Comparison of ENCODE assay signal across 1 cellular context in the genomic region with DNA sequence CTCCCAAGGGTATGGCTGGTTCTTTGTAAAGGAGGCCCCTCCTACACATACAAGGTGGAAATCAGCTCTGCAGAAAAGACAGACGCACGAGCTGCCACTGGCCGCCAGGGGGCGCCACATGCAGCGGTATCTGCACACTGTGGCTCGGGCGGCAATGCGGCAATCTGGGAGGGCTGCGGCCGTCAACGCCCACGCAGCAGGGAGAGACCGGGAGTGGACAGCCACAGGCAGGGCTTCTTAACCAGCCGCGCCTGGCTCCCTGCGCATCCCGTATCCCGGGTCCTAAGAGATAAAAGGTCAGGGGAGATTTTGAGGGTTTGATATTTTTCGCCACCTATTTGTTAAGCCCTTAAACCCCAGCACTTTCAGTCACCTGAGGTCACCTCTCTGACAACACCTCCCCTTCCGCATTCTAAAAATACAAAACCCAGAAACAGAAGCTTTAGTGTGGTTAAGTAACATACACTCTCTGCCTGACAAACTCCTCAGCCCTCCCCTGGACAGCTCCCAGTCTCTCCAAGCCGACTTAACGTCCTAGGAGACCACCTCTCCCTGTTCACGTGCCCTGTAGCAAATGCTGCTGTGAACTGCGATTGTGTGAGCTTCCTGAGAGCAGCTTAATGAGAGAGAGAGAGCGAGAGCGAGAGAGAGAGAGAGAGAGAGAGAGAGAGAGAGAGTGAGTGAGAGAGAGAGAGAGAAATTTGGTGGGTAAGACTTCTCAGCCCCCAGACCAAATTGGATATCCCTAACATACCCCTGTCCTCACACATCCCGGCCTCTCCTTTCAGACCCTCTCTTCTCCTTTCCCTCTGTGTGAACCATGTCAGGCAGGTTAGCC.
TF ChIP-seq lines count a peak whose summit lies in the region.

No MANE protein-coding gene starts in this region.

TF ChIP-seq in GM12878, 131 proteins besides CTCF, POLR2A, EP300 and RAD21 (continued from another document and continues in another):
- TF ChIP-seq ZNF592 (IDR thresholded peaks at IDR 0.05) (no peak), NR2C2 (IDR thresholded peaks at IDR 0.05; ENCODE audit: borderline replicate concordance, control insufficient read depth, insufficient read length, low read depth) (no peak), FOXK2 (IDR thresholded peaks at IDR 0.05) (no peak), WRNIP1 (IDR thresholded peaks at IDR 0.05; ENCODE audit: borderline replicate concordance, low read depth, low read length) (no peak), RBBP5 (conservative IDR thresholded peaks at IDR 0.05) (no peak), POLR2AphosphoS5 (IDR thresholded peaks at IDR 0.05; ENCODE audit: low read length) (no peak), BACH1 (IDR thresholded peaks at IDR 0.05; ENCODE audit: borderline replicate concordance) (peak; percentile 22; the same call in 1 of the 2 replicates), CREM (IDR thresholded peaks at IDR 0.05; ENCODE audit: low read depth) (peak; percentile 41; the same call in 1 of the 2 replicates), PAX5 (IDR thresholded peaks at IDR 0.05; ENCODE audit: borderline replicate concordance, low read depth, low read length) (no peak; the same call in 1 of the 2 replicates), NR2C1 (IDR thresholded peaks at IDR 0.05) (no peak; the same call in 1 of the 2 replicates), PBX3 (IDR thresholded peaks at IDR 0.05; ENCODE audit: insufficient replicate concordance, low read depth, low read length) (no peak), CHD1 (IDR thresholded peaks at IDR 0.05; ENCODE audit: low read depth, low read length) (no peak), SMAD5 (IDR thresholded peaks at IDR 0.05; ENCODE audit: low read depth) (no peak), ASH2L (IDR thresholded peaks at IDR 0.05; ENCODE audit: borderline replicate concordance, low read depth) (no peak), MYC (IDR thresholded peaks at IDR 0.05; ENCODE audit: insufficient read depth, insufficient read length, insufficient replicate concordance, low read length, severe bottlenecking) (no peak), JUNB (IDR thresholded peaks at IDR 0.05) (no peak), NRF1 (conservative IDR thresholded peaks at IDR 0.05; ENCODE audit: low read depth, low read length) (no peak), RELA (IDR thresholded peaks at IDR 0.05; ENCODE audit: borderline replicate concordance, partially characterized antibody) (no peak), HDGF (IDR thresholded peaks at IDR 0.05) (no peak), CEBPB (IDR thresholded peaks at IDR 0.05; ENCODE audit: borderline replicate concordance in 1 of 2, low read depth in 2 of 2, low read length in 2 of 2) (no peak), SREBF2 (IDR thresholded peaks at IDR 0.05; ENCODE audit: low read length) (no peak), HCFC1 (IDR thresholded peaks at IDR 0.05; ENCODE audit: low read length) (no peak), SMAD1 (IDR thresholded peaks at IDR 0.05; ENCODE audit: low read depth, partially characterized antibody) (no peak), KDM1A (IDR thresholded peaks at IDR 0.05; ENCODE audit: borderline replicate concordance) (no peak), CBFB (IDR thresholded peaks at IDR 0.05; ENCODE audit: low read depth) (peak; percentile 32; the same call in 1 of the 2 replicates), EED (IDR thresholded peaks at IDR 0.05; ENCODE audit: low read depth) (peak; percentile 58; the same call in 1 of the 2 replicates), NBN (IDR thresholded peaks at IDR 0.05) (peak; percentile 76; the same call in 1 of the 2 replicates), TCF3 (IDR thresholded peaks at IDR 0.05; ENCODE audit: borderline replicate concordance, insufficient read depth, low read depth, low read length) (0 out of 2 replicates have a peak, but pooled peaks have one; percentile 40), BMI1 (IDR thresholded peaks at IDR 0.05; ENCODE audit: borderline replicate concordance) (no peak; the same call in 1 of the 2 replicates), GABPA (IDR thresholded peaks at IDR 0.05; ENCODE audit: low read depth) (no peak), HDAC2 (IDR thresholded peaks at IDR 0.05) (no peak), BCL3 (IDR thresholded peaks at IDR 0.05; ENCODE audit: borderline replicate concordance, insufficient read depth, low read depth, low read length, poor library complexity, severe bottlenecking) (no peak), CBX5 (IDR thresholded peaks at IDR 0.05; ENCODE audit: low read depth) (0 out of 2 replicates have a peak, but pooled peaks have one; percentile 23), STAT3 (IDR thresholded peaks at IDR 0.05; ENCODE audit: low read depth, low read length) (no peak), PKNOX1 (IDR thresholded peaks at IDR 0.05) (no peak), CREB1 (IDR thresholded peaks at IDR 0.05; ENCODE audit: low read depth) (no peak; the same call in 1 of the 2 replicates), ZNF384 (IDR thresholded peaks at IDR 0.05; ENCODE audit: borderline replicate concordance, low read depth, low read length) (no peak), YBX1 (IDR thresholded peaks at IDR 0.05) (no peak), NFYA (IDR thresholded peaks at IDR 0.05; ENCODE audit: borderline replicate concordance, low read depth, low read length) (no peak), BRCA1 (IDR thresholded peaks at IDR 0.05; ENCODE audit: low read depth, low read length) (no peak)
- TF ChIP-seq, protein P1, sequence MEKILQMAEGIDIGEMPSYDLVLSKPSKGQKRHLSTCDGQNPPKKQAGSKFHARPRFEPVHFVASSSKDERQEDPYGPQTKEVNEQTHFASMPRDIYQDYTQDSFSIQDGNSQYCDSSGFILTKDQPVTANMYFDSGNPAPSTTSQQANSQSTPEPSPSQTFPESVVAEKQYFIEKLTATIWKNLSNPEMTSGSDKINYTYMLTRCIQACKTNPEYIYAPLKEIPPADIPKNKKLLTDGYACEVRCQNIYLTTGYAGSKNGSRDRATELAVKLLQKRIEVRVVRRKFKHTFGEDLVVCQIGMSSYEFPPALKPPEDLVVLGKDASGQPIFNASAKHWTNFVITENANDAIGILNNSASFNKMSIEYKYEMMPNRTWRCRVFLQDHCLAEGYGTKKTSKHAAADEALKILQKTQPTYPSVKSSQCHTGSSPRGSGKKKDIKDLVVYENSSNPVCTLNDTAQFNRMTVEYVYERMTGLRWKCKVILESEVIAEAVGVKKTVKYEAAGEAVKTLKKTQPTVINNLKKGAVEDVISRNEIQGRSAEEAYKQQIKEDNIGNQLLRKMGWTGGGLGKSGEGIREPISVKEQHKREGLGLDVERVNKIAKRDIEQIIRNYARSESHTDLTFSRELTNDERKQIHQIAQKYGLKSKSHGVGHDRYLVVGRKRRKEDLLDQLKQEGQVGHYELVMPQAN (conservative IDR thresholded peaks at IDR 0.05): no peak
- TF ChIP-seq, protein P2, sequence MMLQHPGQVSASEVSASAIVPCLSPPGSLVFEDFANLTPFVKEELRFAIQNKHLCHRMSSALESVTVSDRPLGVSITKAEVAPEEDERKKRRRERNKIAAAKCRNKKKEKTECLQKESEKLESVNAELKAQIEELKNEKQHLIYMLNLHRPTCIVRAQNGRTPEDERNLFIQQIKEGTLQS (IDR thresholded peaks at IDR 0.05; ENCODE audit: borderline replicate concordance, extremely low read depth, low read depth, low read length): 0 out of 2 replicates have a peak, but pooled peaks have one; percentile 12
- TF ChIP-seq, protein P3, sequence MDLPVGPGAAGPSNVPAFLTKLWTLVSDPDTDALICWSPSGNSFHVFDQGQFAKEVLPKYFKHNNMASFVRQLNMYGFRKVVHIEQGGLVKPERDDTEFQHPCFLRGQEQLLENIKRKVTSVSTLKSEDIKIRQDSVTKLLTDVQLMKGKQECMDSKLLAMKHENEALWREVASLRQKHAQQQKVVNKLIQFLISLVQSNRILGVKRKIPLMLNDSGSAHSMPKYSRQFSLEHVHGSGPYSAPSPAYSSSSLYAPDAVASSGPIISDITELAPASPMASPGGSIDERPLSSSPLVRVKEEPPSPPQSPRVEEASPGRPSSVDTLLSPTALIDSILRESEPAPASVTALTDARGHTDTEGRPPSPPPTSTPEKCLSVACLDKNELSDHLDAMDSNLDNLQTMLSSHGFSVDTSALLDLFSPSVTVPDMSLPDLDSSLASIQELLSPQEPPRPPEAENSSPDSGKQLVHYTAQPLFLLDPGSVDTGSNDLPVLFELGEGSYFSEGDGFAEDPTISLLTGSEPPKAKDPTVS (IDR thresholded peaks at IDR 0.05; ENCODE audit: low read depth, low read length): no peak
- TF ChIP-seq, protein P4, sequence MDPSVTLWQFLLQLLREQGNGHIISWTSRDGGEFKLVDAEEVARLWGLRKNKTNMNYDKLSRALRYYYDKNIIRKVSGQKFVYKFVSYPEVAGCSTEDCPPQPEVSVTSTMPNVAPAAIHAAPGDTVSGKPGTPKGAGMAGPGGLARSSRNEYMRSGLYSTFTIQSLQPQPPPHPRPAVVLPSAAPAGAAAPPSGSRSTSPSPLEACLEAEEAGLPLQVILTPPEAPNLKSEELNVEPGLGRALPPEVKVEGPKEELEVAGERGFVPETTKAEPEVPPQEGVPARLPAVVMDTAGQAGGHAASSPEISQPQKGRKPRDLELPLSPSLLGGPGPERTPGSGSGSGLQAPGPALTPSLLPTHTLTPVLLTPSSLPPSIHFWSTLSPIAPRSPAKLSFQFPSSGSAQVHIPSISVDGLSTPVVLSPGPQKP (IDR thresholded peaks at IDR 0.05; ENCODE audit: low read depth, low read length): no peak
- TF ChIP-seq, protein P5, sequence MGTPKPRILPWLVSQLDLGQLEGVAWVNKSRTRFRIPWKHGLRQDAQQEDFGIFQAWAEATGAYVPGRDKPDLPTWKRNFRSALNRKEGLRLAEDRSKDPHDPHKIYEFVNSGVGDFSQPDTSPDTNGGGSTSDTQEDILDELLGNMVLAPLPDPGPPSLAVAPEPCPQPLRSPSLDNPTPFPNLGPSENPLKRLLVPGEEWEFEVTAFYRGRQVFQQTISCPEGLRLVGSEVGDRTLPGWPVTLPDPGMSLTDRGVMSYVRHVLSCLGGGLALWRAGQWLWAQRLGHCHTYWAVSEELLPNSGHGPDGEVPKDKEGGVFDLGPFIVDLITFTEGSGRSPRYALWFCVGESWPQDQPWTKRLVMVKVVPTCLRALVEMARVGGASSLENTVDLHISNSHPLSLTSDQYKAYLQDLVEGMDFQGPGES (IDR thresholded peaks at IDR 0.05): no peak
